8 cellular contexts compared by ENCODE assay signal in genomic region chr1:35269190-35269988, GRCh38. TPM values are rescaled to one million over a fixed set of nuclear protein-coding genes. Genes with fewer than 3 reads are reported as not detected.
DNase-seq lines count a peak whose midpoint lies in the region; ATAC-seq and TF ChIP-seq lines count a peak whose summit lies in the region.

No MANE protein-coding gene starts in this region.

- H3K27me3 ChIP-seq in BJ (ENCODE audit: control insufficient read depth, insufficient read depth, low read length), result no peaks in the 10 kb centered on the region
- H3K27me3 ChIP-seq in HAP-1 (ENCODE audit: low read depth), result no peaks in the 10 kb centered on the region
- H3K27me3 ChIP-seq in iPS DF 6.9 (ENCODE audit: control insufficient read depth, insufficient read depth, low read length), result no peaks in the 10 kb centered on the region

- peak overlapping the region; percentile 82 for H3K4me3 Mint-ChIP-seq in activated CD4-positive, alpha-beta memory T cell treated with anti-CD3 and anti-CD28 coated beads, Interleukin-2, amount 10 ng/mL, durations not matched to agents 7 days and 5 days
- peak overlapping the region; percentile 81 for H3K4me3 Mint-ChIP-seq in stimulated activated effector memory CD8-positive, alpha-beta T cell treated with anti-CD3 and anti-CD28 coated beads, Interleukin-12 subunit alpha, Interleukin-12 subunit beta, amount 100 ng/mL, for 72 hours

- DNase-seq in BJ (ENCODE audit: low read depth), result no peak
- peak; percentile 24 to 29 for DNase-seq in HAP-1 (ENCODE audit: low spot score in 2 of 2)
- DNase-seq in activated CD4-positive, alpha-beta memory T cell treated with anti-CD3 and anti-CD28 coated beads, Interleukin-2, amount 10 ng/mL, durations not matched to agents 7 days and 5 days, result no peak
- DNase-seq in iPS DF 6.9 (ENCODE audit: low read depth, low spot score), result no peak
- DNase-seq in stimulated activated effector memory CD8-positive, alpha-beta T cell treated with anti-CD3 and anti-CD28 coated beads, Interleukin-12 subunit alpha, Interleukin-12 subunit beta, amount 100 ng/mL, for 72 hours (ENCODE audit: low spot score in 2 of 2), result peak in 1 of 2 donors; percentile 50
- no peak for DNase-seq in stimulated activated CD4-positive, alpha-beta T cell treated with anti-CD3 and anti-CD28 coated beads, Interleukin-4, amount 100 ng/mL, for 4 hours
- DNase-seq in AG20443 (ENCODE audit: low spot score), result no peak

- H3K36me3 Mint-ChIP-seq in activated CD4-positive, alpha-beta memory T cell treated with anti-CD3 and anti-CD28 coated beads, Interleukin-2, amount 10 ng/mL, durations not matched to agents 7 days and 5 days (ENCODE audit: low read depth), result peaks cover 15% of the 10 kb centered on the region
- H3K36me3 Mint-ChIP-seq in stimulated activated effector memory CD8-positive, alpha-beta T cell treated with anti-CD3 and anti-CD28 coated beads, Interleukin-12 subunit alpha, Interleukin-12 subunit beta, amount 100 ng/mL, for 72 hours, result peaks cover 12% of the 10 kb centered on the region

- no peaks in the 10 kb centered on the region for H3K9me3 ChIP-seq in HAP-1
- H3K9me3 ChIP-seq in iPS DF 6.9 (ENCODE audit: control insufficient read depth, insufficient read depth, low read length), result no peaks in the 10 kb centered on the region

- no peak for TF ChIP-seq CTCF in BJ (IDR thresholded peaks at IDR 0.05; ENCODE audit: insufficient read depth, low read depth, low read length)

- H3K27me3 Mint-ChIP-seq in activated CD4-positive, alpha-beta memory T cell treated with anti-CD3 and anti-CD28 coated beads, Interleukin-2, amount 10 ng/mL, durations not matched to agents 7 days and 5 days, result peaks cover 6% of the 10 kb centered on the region

- in situ Hi-C loops in HAP-1 (cut with MboI; ENCODE audit: low sequenced_read_pairs), result no loop called here

- no peak for ATAC-seq in stimulated activated effector memory CD8-positive, alpha-beta T cell treated with anti-CD3 and anti-CD28 coated beads, Interleukin-12 subunit alpha, Interleukin-12 subunit beta, amount 100 ng/mL, for 72 hours
- no peak for ATAC-seq in HG03565 (IDR thresholded peaks at IDR 0.05; ENCODE audit: unreplicated experiment)

- H3K27ac Mint-ChIP-seq in activated CD4-positive, alpha-beta memory T cell treated with anti-CD3 and anti-CD28 coated beads, Interleukin-2, amount 10 ng/mL, durations not matched to agents 7 days and 5 days, result peak overlapping the region; percentile 69
- H3K27ac Mint-ChIP-seq in stimulated activated effector memory CD8-positive, alpha-beta T cell treated with anti-CD3 and anti-CD28 coated beads, Interleukin-12 subunit alpha, Interleukin-12 subunit beta, amount 100 ng/mL, for 72 hours, result peak overlapping the region; percentile 96

- H3K4me1 Mint-ChIP-seq in activated CD4-positive, alpha-beta memory T cell treated with anti-CD3 and anti-CD28 coated beads, Interleukin-2, amount 10 ng/mL, durations not matched to agents 7 days and 5 days, result peaks cover 29% of the 10 kb centered on the region
- H3K4me1 Mint-ChIP-seq in stimulated activated effector memory CD8-positive, alpha-beta T cell treated with anti-CD3 and anti-CD28 coated beads, Interleukin-12 subunit alpha, Interleukin-12 subunit beta, amount 100 ng/mL, for 72 hours, result peaks cover 23% of the 10 kb centered on the region

- no peaks in the 10 kb centered on the region for H3K36me3 ChIP-seq in BJ (ENCODE audit: control insufficient read depth, insufficient read depth, low read length)
- no peaks in the 10 kb centered on the region; the same call in 1 of the 2 replicates for H3K36me3 ChIP-seq in HAP-1 (replicated peaks)
- no peaks in the 10 kb centered on the region for H3K36me3 ChIP-seq in iPS DF 6.9 (ENCODE audit: control insufficient read depth, insufficient read depth, low read length)

- H3K4me3 ChIP-seq in BJ (ENCODE audit: low read depth, low read length), result peak overlapping the region; percentile 93
- peak overlapping the region; percentile 62 for H3K4me3 ChIP-seq in HAP-1
- H3K4me3 ChIP-seq in iPS DF 6.9 (ENCODE audit: low read length), result peak overlapping the region; percentile 59

- CTCF ChIA-PET in BJ (lab: Yijun Ruan, JAX), result no interaction called here
- CTCF ChIA-PET in activated CD4-positive, alpha-beta memory T cell treated with anti-CD3 and anti-CD28 coated beads, Interleukin-2, amount 10 ng/mL, durations not matched to agents 7 days and 5 days (lab: Charles Lee), result no interaction called here

- no peak overlapping the region for H3K27ac ChIP-seq in iPS DF 6.9 (ENCODE audit: low read length)

- H3K4me1 ChIP-seq in HAP-1 (peaks cover 10% of the 10 kb centered on the region), iPS DF 6.9 (ENCODE audit: control insufficient read depth, insufficient read depth, low read length) (no peaks in the 10 kb centered on the region)

- no peaks in the 10 kb centered on the region for H3K9me3 Mint-ChIP-seq in activated CD4-positive, alpha-beta memory T cell treated with anti-CD3 and anti-CD28 coated beads, Interleukin-2, amount 10 ng/mL, durations not matched to agents 7 days and 5 days
- no peaks in the 10 kb centered on the region for H3K9me3 Mint-ChIP-seq in stimulated activated effector memory CD8-positive, alpha-beta T cell treated with anti-CD3 and anti-CD28 coated beads, Interleukin-12 subunit alpha, Interleukin-12 subunit beta, amount 100 ng/mL, for 72 hours

- POLR2A ChIA-PET in BJ (lab: Charles Lee), result no interaction called here
- POLR2A ChIA-PET in activated CD4-positive, alpha-beta memory T cell treated with anti-CD3 and anti-CD28 coated beads, Interleukin-2, amount 10 ng/mL, durations not matched to agents 7 days and 5 days (lab: Charles Lee), result interaction anchor here (0.9 to 1.1 kb wide), 2 partner anchors 79 to 410 kb away, joined by 3 read pairs; partner anchors contain the start of gene SMIM12

- no CpG with 5 or more reads among the region's 24 CpGs for WGBS in iPS DF 6.9 (ENCODE audit: insufficient coverage, insufficient read length)

RNA-seq across cellular contexts. Expression of gene ZMYM4, which starts 0.9 kb away (rescaled TPM):
- polyA plus RNA-seq in BJ (2011; rRNA removed), result 19.2 and 34.8 TPM in 2 replicates
- polyA minus RNA-seq in BJ (2011; rRNA and poly(A)+ RNA removed), result 29.3 and 34.0 TPM in 2 replicates
- 10 to 100 TPM; 26.8 to 28.7 TPM for total RNA-seq in activated CD4-positive, alpha-beta memory T cell treated with anti-CD3 and anti-CD28 coated beads, Interleukin-2, amount 10 ng/mL, durations not matched to agents 7 days and 5 days

Comparison
In these comparisons a context has a peak if more than half of its experiments do, and no peak if none do; other contexts are left out.
1. DNase-seq: peak in HAP-1 (2 of 2); none in BJ (single experiment), activated CD4-positive, alpha-beta memory T cell treated with anti-CD3 and anti-CD28 coated beads, Interleukin-2, amount 10 ng/mL, durations not matched to agents 7 days and 5 days (single experiment), iPS DF 6.9 (single experiment), stimulated activated CD4-positive, alpha-beta T cell treated with anti-CD3 and anti-CD28 coated beads, Interleukin-4, amount 100 ng/mL, for 4 hours (0 of 2) and AG20443 (single experiment).
2. Peak in every context shown above with its lines, with median percentiles within 50 percentile points of each other: H3K4me3 ChIP-seq.